Comparison of ENCODE assay signal across 8 cellular contexts in genomic region chr22:41800348-41801146, GRCh38.
DNase-seq lines count a peak whose midpoint lies in the region; ATAC-seq and TF ChIP-seq lines count a peak whose summit lies in the region.

TSS of gene CCDC134 (plus strand) at chr22:41800679. CDS start at chr22:41808891, 8,212 bp downstream.

- peak within 1 kb of the TSS; percentile 98 for H3K4me3 ChIP-seq in choroid plexus epithelial cell (ENCODE audit: low read depth, low read length)

- no peaks in the 10 kb centered on the region for H3K27me3 ChIP-seq in layer of hippocampus (ENCODE audit: control insufficient read depth, insufficient read depth, low read length)

- no peak for TF ChIP-seq CTCF in choroid plexus epithelial cell (conservative IDR thresholded peaks at IDR 0.05; ENCODE audit: low read depth, low read length)

- peak; percentile 99 for DNase-seq in AG20443 (ENCODE audit: low spot score)
- peak; percentile 57 to 87 for DNase-seq in NCI-H526 (lab: John Stamatoyannopoulos, UW)
- peak; percentile 84 to 87 for DNase-seq in activated CD4-positive, alpha-beta T cell treated with anti-CD3 and anti-CD28 coated beads for 4 hours
- DNase-seq in choroid plexus epithelial cell (ENCODE audit: low read depth): peak; percentile 80
- DNase-seq in stimulated activated CD4-positive, alpha-beta T cell treated with anti-CD3 and anti-CD28 coated beads, Interleukin-1b, Interleukin-23, amount 100 ng/mL, for 24 hours (ENCODE audit: low read depth in 4 of 4, low spot score in 1 of 4): peak; percentile 75 to 91 (median 81)

- H3K27ac ChIP-seq in layer of hippocampus (ENCODE audit: low read depth, low read length): peak within 1 kb of the TSS; percentile 88

- ATAC-seq in GM19035 (IDR thresholded peaks at IDR 0.05; ENCODE audit: unreplicated experiment) (peak; percentile 91), HG03354 (IDR thresholded peaks at IDR 0.05; ENCODE audit: poor library complexity, severe bottlenecking, unreplicated experiment) (peak; percentile 91)

Comparison
In these comparisons a context has a peak if more than half of its experiments do, and no peak if none do; other contexts are left out.
1. Peak in every context shown above with its lines: DNase-seq, ATAC-seq, H3K4me3 ChIP-seq and H3K27ac ChIP-seq.